24 cellular contexts compared by ENCODE assay signal in the genomic region with DNA sequence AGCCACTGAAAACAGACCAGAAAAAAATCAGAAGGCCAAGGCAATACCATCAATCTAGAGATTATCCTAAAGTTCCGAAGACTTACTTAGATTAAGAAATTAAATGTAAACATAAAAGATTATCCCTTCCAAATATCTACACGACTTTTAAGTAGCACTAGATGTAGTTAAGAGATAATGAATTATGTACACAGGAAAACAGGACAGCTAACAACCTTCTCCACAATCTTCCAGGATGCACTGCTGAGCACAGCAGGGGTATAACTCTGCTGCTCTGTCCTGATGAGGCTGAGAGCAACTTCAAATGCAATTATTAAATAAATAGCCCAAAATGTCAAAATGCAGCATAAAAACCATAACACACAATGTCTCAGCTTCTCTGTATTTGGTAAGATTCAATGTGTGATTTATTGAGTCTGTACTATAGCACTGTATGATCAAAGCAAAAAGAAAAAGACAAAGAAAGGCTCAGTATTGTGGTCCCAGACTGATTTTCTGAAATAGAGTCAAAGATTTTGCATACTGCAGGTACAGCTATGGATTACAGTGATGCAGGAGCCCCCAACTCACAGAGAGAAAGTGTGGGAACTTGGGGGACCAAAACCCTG. TPM values are rescaled to one million over a fixed set of nuclear protein-coding genes. Genes with fewer than 3 reads are reported as not detected.
DNase-seq lines count a peak whose midpoint lies in the region; ATAC-seq and TF ChIP-seq lines count a peak whose summit lies in the region.
"Had no signal": no experiment of that assay in that cellular context is flagged by ENCODE, and none has a peak within 500 bp of the region (broad histone marks: within the 10 kb centered on the region; RNA-seq: fewer than 3 reads in every experiment).

No MANE protein-coding gene starts in this region.

- H3K9me3 Mint-ChIP-seq in neural progenitor cell (no peaks in the 10 kb centered on the region), mesothelial cell of epicardium (no peaks in the 10 kb centered on the region)
- H3K9me3 Mint-ChIP-seq: stimulated activated naive CD8-positive, alpha-beta T cell treated with anti-CD3 and anti-CD28 coated beads, Interleukin-15, Interleukin-2, amounts not matched to agents 100 ng/mL and 50 ng/mL, for 24 hours had no signal

- peak overlapping the region; percentile 92 for H3K27ac Mint-ChIP-seq in neural progenitor cell
- no peak overlapping the region for H3K27ac Mint-ChIP-seq in mesothelial cell of epicardium
- H3K27ac Mint-ChIP-seq: activated B cell treated with CpG ODN at 0.5 μM for 24 hours; activated CD8-positive, alpha-beta T cell treated with anti-CD3 and anti-CD28 coated beads, Interleukin-2, amount 10 ng/mL, durations not matched to agents 7 days and 5 days; activated naive CD8-positive, alpha-beta T cell; stimulated activated naive CD8-positive, alpha-beta T cell treated with anti-CD3 and anti-CD28 coated beads, Interleukin-15, Interleukin-2, amounts not matched to agents 100 ng/mL and 50 ng/mL, for 24 hours had no signal

- no peaks in the 10 kb centered on the region for H3K27me3 ChIP-seq in neural progenitor cell
- H3K27me3 ChIP-seq in thoracic aorta (replicated peaks; ENCODE audit: insufficient read depth): no peaks in the 10 kb centered on the region
- H3K27me3 ChIP-seq in effector memory CD4-positive, alpha-beta T cell (replicated peaks; ENCODE audit: control insufficient read depth, insufficient read depth, low read length, poor library complexity, severe bottlenecking): no peaks in the 10 kb centered on the region
- H3K27me3 ChIP-seq: SJSA1 had no signal

- H3K9ac ChIP-seq in neural progenitor cell: no peak overlapping the region

- no peaks in the 10 kb centered on the region for H3F3A ChIP-seq in neural progenitor cell (ENCODE audit: low read depth)

- DNase-seq in NCI-H345 (lab: John Stamatoyannopoulos, UW) (peak; percentile 15), NCI-H345 treated with DMSO at 0.1 percent for 48 hours (lab: John Stamatoyannopoulos, UW; ENCODE audit: unreplicated experiment) (no peak), caudate nucleus (lab: John Stamatoyannopoulos, UW) (no peak), neural progenitor cell (ENCODE audit: low spot score) (no peak), thoracic aorta (ENCODE audit: low spot score) (no peak), mesenteric fat pad (ENCODE audit: low spot score) (no peak), mesothelial cell of epicardium (ENCODE audit: low spot score in 2 of 2, unreplicated experiment in 2 of 2) (no peak)
- no peak for DNase-seq in effector memory CD4-positive, alpha-beta T cell
- DNase-seq: 8988T; activated B cell treated with CpG ODN at 0.5 μM for 24 hours; activated CD8-positive, alpha-beta T cell treated with anti-CD3 and anti-CD28 coated beads, Interleukin-2, amount 10 ng/mL, durations not matched to agents 7 days and 5 days; activated T-cell treated with anti-CD3 and anti-CD28 coated beads, Interleukin-2, amount 50 U/mL, for 48 hours; GF-D8; glutamatergic neuron; NCI-H748 treated with DMSO at 0.1 percent for 48 hours; PC-3; T-helper 2 cell had no signal

- H3K4me1 Mint-ChIP-seq in neural progenitor cell: peaks cover 35% of the 10 kb centered on the region
- H3K4me1 Mint-ChIP-seq in mesothelial cell of epicardium: peaks cover 24% of the 10 kb centered on the region
- H3K4me1 Mint-ChIP-seq: activated B cell treated with CpG ODN at 0.5 μM for 24 hours, CD14-positive monocyte had no signal

- H3K4me1 ChIP-seq in neural progenitor cell (peaks cover 18% of the 10 kb centered on the region), thoracic aorta (ENCODE audit: control insufficient read depth in 1 of 2, low read depth in 2 of 2) (peaks cover 21 to 40% of the 10 kb centered on the region in 2 donors)
- no peaks in the 10 kb centered on the region for H3K4me1 ChIP-seq in effector memory CD4-positive, alpha-beta T cell (ENCODE audit: control insufficient read depth, insufficient read depth, low read length, poor library complexity, severe bottlenecking)

- TF ChIP-seq CTCF in neural progenitor cell (IDR thresholded peaks at IDR 0.05): no peak
- no peak for TF ChIP-seq CTCF in thoracic aorta (IDR thresholded peaks at IDR 0.05)
- no peak for TF ChIP-seq CTCF in mesothelial cell of epicardium (IDR thresholded peaks at IDR 0.05; ENCODE audit: unreplicated experiment)

- peak overlapping the region; percentile 46 for H3K4me3 Mint-ChIP-seq in neural progenitor cell
- H3K4me3 Mint-ChIP-seq in mesothelial cell of epicardium: no peak overlapping the region
- H3K4me3 Mint-ChIP-seq: activated B cell treated with CpG ODN at 0.5 μM for 24 hours; activated CD8-positive, alpha-beta T cell treated with anti-CD3 and anti-CD28 coated beads, Interleukin-2, amount 10 ng/mL, durations not matched to agents 7 days and 5 days; activated naive CD8-positive, alpha-beta T cell; CD14-positive monocyte; stimulated activated naive CD8-positive, alpha-beta T cell treated with anti-CD3 and anti-CD28 coated beads, Interleukin-15, Interleukin-2, amounts not matched to agents 100 ng/mL and 50 ng/mL, for 24 hours had no signal

- H3K79me2 ChIP-seq in neural progenitor cell (ENCODE audit: low read depth): no peaks in the 10 kb centered on the region

- ATAC-seq in thoracic aorta (ENCODE audit: insufficient number of reproducible peaks, low FRiP score, low read depth): no peak
- ATAC-seq: activated CD8-positive, alpha-beta T cell treated with anti-CD3 and anti-CD28 coated beads, Interleukin-2, amount 10 ng/mL, durations not matched to agents 7 days and 5 days; HCT116 had no signal

- H3K4me2 ChIP-seq in neural progenitor cell: no peak overlapping the region

- H3K9me3 ChIP-seq in neural progenitor cell (ENCODE audit: low read depth) (no peaks in the 10 kb centered on the region), thoracic aorta (no peaks in the 10 kb centered on the region)
- H3K9me3 ChIP-seq in effector memory CD4-positive, alpha-beta T cell (ENCODE audit: control insufficient read depth, low read length): no peaks in the 10 kb centered on the region
- H3K9me3 ChIP-seq: SJSA1 had no signal

- H3K4me3 ChIP-seq in neural progenitor cell: no peak overlapping the region
- no peak overlapping the region for H3K4me3 ChIP-seq in thoracic aorta
- H3K4me3 ChIP-seq in effector memory CD4-positive, alpha-beta T cell (ENCODE audit: insufficient read depth, low read depth, low read length, poor library complexity, severe bottlenecking): no peak overlapping the region
- H3K4me3 ChIP-seq: GM12878, lung, SJSA1 had no signal

- no peaks in the 10 kb centered on the region for H4K20me1 ChIP-seq in neural progenitor cell (ENCODE audit: low read depth)

- no peaks in the 10 kb centered on the region for H3K36me3 ChIP-seq in neural progenitor cell
- H3K36me3 ChIP-seq in thoracic aorta: no peaks in the 10 kb centered on the region
- H3K36me3 ChIP-seq in effector memory CD4-positive, alpha-beta T cell (ENCODE audit: control insufficient read depth, insufficient read depth, low read length): no peaks in the 10 kb centered on the region
- H3K36me3 ChIP-seq: SJSA1 had no signal

- H3K27me3 Mint-ChIP-seq in neural progenitor cell (ENCODE audit: insufficient read depth, low read depth): peaks cover 4% of the 10 kb centered on the region
- no peaks in the 10 kb centered on the region for H3K27me3 Mint-ChIP-seq in mesothelial cell of epicardium (ENCODE audit: low read depth)
- H3K27me3 Mint-ChIP-seq: activated B cell treated with CpG ODN at 0.5 μM for 24 hours; stimulated activated naive CD8-positive, alpha-beta T cell treated with anti-CD3 and anti-CD28 coated beads, Interleukin-15, Interleukin-2, amounts not matched to agents 100 ng/mL and 50 ng/mL, for 24 hours had no signal

- H3K27ac ChIP-seq in caudate nucleus (ENCODE audit: low read depth, low read length): peak overlapping the region; percentile 14
- no peak overlapping the region for H3K27ac ChIP-seq in neural progenitor cell
- peak overlapping the region; percentile 83 to 86 for H3K27ac ChIP-seq in thoracic aorta
- H3K27ac ChIP-seq in effector memory CD4-positive, alpha-beta T cell (ENCODE audit: insufficient read depth, low read length, poor library complexity, severe bottlenecking): no peak overlapping the region
- H3K27ac ChIP-seq: SJSA1 had no signal

- H2AFZ ChIP-seq in neural progenitor cell (replicated peaks): no peak overlapping the region

- H3K36me3 Mint-ChIP-seq in neural progenitor cell (peaks cover 7% of the 10 kb centered on the region), mesothelial cell of epicardium (no peaks in the 10 kb centered on the region)
- H3K36me3 Mint-ChIP-seq: activated naive CD8-positive, alpha-beta T cell had no signal

RNA-seq across cellular contexts. Expression of a gene that starts 56.9 kb away (rescaled TPM):
- 16.1 and 19.3 TPM in 2 replicates for total RNA-seq in neural progenitor cell (ENCODE audit: low replicate concordance)
- 100 to 1,000 TPM in 1 of 2 donors, 10 to 100 TPM in 1; 76.3 to 160 TPM for total RNA-seq in thoracic aorta
- 107 TPM for total RNA-seq in mesenteric fat pad
- 0.88 to 1.0 TPM (median 0.91 TPM) in 3 replicates for total RNA-seq in mesothelial cell of epicardium
- total RNA-seq: activated B cell treated with CpG ODN at 0.5 μM for 24 hours; activated CD8-positive, alpha-beta T cell treated with anti-CD3 and anti-CD28 coated beads, Interleukin-2, amount 10 ng/mL, durations not matched to agents 7 days and 5 days had no signal

Comparison
In these comparisons a context has a peak if more than half of its experiments do, and no peak if none do; other contexts are left out.
1. H3K27ac ChIP-seq: peak in caudate nucleus (single experiment) and thoracic aorta (2 of 2); none in neural progenitor cell (single experiment) and effector memory CD4-positive, alpha-beta T cell (single experiment).